ENCODE assay signal across 21 cellular contexts in genomic region chr20:19313342-19314069, GRCh38.
"Had no signal": no experiment of that assay in that cellular context is flagged by ENCODE, and none has a peak within 500 bp of the region (broad histone marks: within the 10 kb centered on the region; RNA-seq: fewer than 3 reads in every experiment).

No MANE protein-coding gene starts in this region.

- H3K9me3 ChIP-seq: colonic mucosa, prostate gland, right lobe of liver, suprapubic skin, tibial artery, upper lobe of right lung, vagina had no signal

- H3K4me1 ChIP-seq: colonic mucosa, parathyroid adenoma, prostate gland, right lobe of liver, upper lobe of right lung had no signal

- H3K4me3 ChIP-seq: colonic mucosa, prostate gland, right lobe of liver, suprapubic skin, tibial artery, upper lobe of right lung, vagina had no signal

- H3K27me3 ChIP-seq: colonic mucosa, right lobe of liver, tibial artery, upper lobe of right lung, vagina had no signal

- H3K36me3 ChIP-seq: colonic mucosa, prostate gland, right lobe of liver, suprapubic skin, tibial artery, upper lobe of right lung, vagina had no signal

- H3K27ac ChIP-seq: colonic mucosa, parathyroid adenoma, prostate gland, right lobe of liver, suprapubic skin, tibial artery, upper lobe of right lung, vagina had no signal

- ATAC-seq: left lobe of liver; naive thymus-derived CD8-positive, alpha-beta T cell; right lobe of liver; stimulated activated naive CD8-positive, alpha-beta T cell treated with anti-CD3 and anti-CD28 coated beads, Interleukin-15, Interleukin-2, amounts not matched to agents 100 U/mL and 50 U/mL, for 24 hours; upper lobe of right lung had no signal

- DNase-seq: caudate nucleus; colonic mucosa; dermis blood vessel endothelial cell; foreskin melanocyte; head of caudate nucleus; hippocampal formation; kidney glomerular epithelial cell; mammary epithelial cell; naive thymus-derived CD8-positive, alpha-beta T cell; nucleus accumbens; right lobe of liver; stimulated activated CD4-positive, alpha-beta T cell treated with anti-CD3 and anti-CD28 coated beads, Interleukin-12 subunit alpha, Interleukin-12 subunit beta, amount 100 ng/mL, for 4 hours; stimulated activated CD4-positive, alpha-beta T cell treated with anti-CD3 and anti-CD28 coated beads, Interleukin-2, amount 100 ng/mL, for 48 hours; stimulated activated naive CD8-positive, alpha-beta T cell treated with anti-CD3 and anti-CD28 coated beads, Interleukin-15, Interleukin-2, amounts not matched to agents 100 U/mL and 50 U/mL, for 24 hours; tibial artery; upper lobe of right lung had no signal
